Comparison of ENCODE assay signal across 17 cellular contexts in the genomic region with DNA sequence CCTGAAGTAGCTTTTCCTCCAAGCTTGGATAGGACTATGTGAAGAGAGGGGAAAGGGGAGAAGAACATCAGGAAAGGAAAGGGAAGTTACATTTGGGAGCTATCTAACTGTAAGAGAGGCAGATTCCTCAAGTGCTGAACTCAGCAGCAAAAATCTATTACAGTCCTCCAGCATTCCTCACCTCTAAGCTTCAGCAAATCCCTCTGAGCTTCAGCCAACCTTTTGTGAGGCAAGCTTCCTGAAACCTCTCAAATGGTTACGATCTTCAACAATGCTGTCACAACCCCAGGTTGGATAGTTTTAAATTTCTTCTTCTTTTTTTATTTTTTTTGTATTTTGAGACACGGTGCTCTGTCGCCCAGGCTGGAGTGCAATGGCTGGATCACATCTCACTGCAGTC. TPM values are rescaled to one million over a fixed set of nuclear protein-coding genes. Genes with fewer than 3 reads are reported as not detected.
DNase-seq lines count a peak whose midpoint lies in the region; ATAC-seq and TF ChIP-seq lines count a peak whose summit lies in the region.
"Had no signal": no experiment of that assay in that cellular context is flagged by ENCODE, and none has a peak within 500 bp of the region (broad histone marks: within the 10 kb centered on the region; RNA-seq: fewer than 3 reads in every experiment).

No MANE protein-coding gene starts in this region.

- no peaks in the 10 kb centered on the region for H3K27me3 Mint-ChIP-seq in activated CD4-positive, alpha-beta T cell treated with anti-CD3 and anti-CD28 coated beads for 36 hours
- no peaks in the 10 kb centered on the region for H3K27me3 Mint-ChIP-seq in T-cell
- no peaks in the 10 kb centered on the region for H3K27me3 Mint-ChIP-seq in effector memory CD8-positive, alpha-beta T cell
- H3K27me3 Mint-ChIP-seq in neural crest cell (ENCODE audit: low read depth) = no peaks in the 10 kb centered on the region
- H3K27me3 Mint-ChIP-seq: activated CD4-positive, alpha-beta memory T cell treated with anti-CD3 and anti-CD28 coated beads, Interleukin-2, amount 10 ng/mL, durations not matched to agents 7 days and 5 days; activated naive CD8-positive, alpha-beta T cell had no signal

- intact Hi-C loops in activated CD4-positive, alpha-beta T cell treated with anti-CD3 and anti-CD28 coated beads for 36 hours (cut with DNase I, micrococcal nuclease) = loop anchor here (5.0 to 10.0 kb wide), 4 partner anchors 85 to 648 kb away; partner anchors contain the start of genes FAM221B (in 1 of the 2), GNE (in 1 of the 2), MSMP (in 1 of the 2) and TMEM8B (in 1 of the 2)
- intact Hi-C loops in cardiac septum (cut with DNase I) = no loop called here

- POLR2A ChIA-PET in activated CD4-positive, alpha-beta T cell treated with anti-CD3 and anti-CD28 coated beads for 36 hours (lab: Charles Lee) = interaction anchor here (0.8 kb wide), 1 partner anchor 31 kb away, joined by 4 read pairs; no protein-coding TSS in a partner anchor
- POLR2A ChIA-PET in T-cell (lab: Charles Lee) = interaction anchor here (0.6 kb wide), 2 partner anchors 59 to 71 kb away, joined by 4 read pairs; no protein-coding TSS in a partner anchor

- TF ChIP-seq CTCF in neural crest cell (conservative IDR thresholded peaks at IDR 0.05) = no peak

- DNase-seq in activated CD4-positive, alpha-beta T cell treated with anti-CD3 and anti-CD28 coated beads for 36 hours = no peak
- DNase-seq in activated CD4-positive, alpha-beta T cell treated with anti-CD3 and anti-CD28 coated beads for 48 hours = no peak
- DNase-seq in T-cell (no peak), neural crest cell (ENCODE audit: low read depth, low spot score) (no peak), cardiac septum (ENCODE audit: low spot score) (no peak), NCI-H2196 treated with DMSO at 0.1 percent for 48 hours (lab: John Stamatoyannopoulos, UW; ENCODE audit: unreplicated experiment) (no peak)
- DNase-seq in effector memory CD8-positive, alpha-beta T cell = no peak
- DNase-seq: activated CD4-positive, alpha-beta memory T cell treated with anti-CD3 and anti-CD28 coated beads, Interleukin-2, amount 10 ng/mL, durations not matched to agents 7 days and 5 days; central memory CD4-positive, alpha-beta T cell; DND-41; left lung; NCI-H2081; NCI-H526; SIG-M5; stimulated activated naive CD4-positive, alpha-beta T cell treated with Interleukin-2 at 50 U/mL for 16 hours had no signal

- peaks cover 7% of the 10 kb centered on the region for H3K36me3 Mint-ChIP-seq in activated CD4-positive, alpha-beta T cell treated with anti-CD3 and anti-CD28 coated beads for 36 hours (ENCODE audit: low read depth)
- H3K36me3 Mint-ChIP-seq in T-cell (peaks cover 3% of the 10 kb centered on the region), neural crest cell (ENCODE audit: low read depth) (no peaks in the 10 kb centered on the region)
- H3K36me3 Mint-ChIP-seq in effector memory CD8-positive, alpha-beta T cell (ENCODE audit: insufficient read depth) = peaks cover 23% of the 10 kb centered on the region

- peaks cover 28% of the 10 kb centered on the region for H3K4me1 Mint-ChIP-seq in activated CD4-positive, alpha-beta T cell treated with anti-CD3 and anti-CD28 coated beads for 36 hours
- H3K4me1 Mint-ChIP-seq in T-cell = peaks cover 40 to 55% (median 42%) of the 10 kb centered on the region in 3 donors
- H3K4me1 Mint-ChIP-seq in effector memory CD8-positive, alpha-beta T cell (ENCODE audit: low read depth in 2 of 2) = peaks cover 26 to 38% of the 10 kb centered on the region in 2 donors
- peaks cover 36% of the 10 kb centered on the region for H3K4me1 Mint-ChIP-seq in neural crest cell

- no peak overlapping the region for H3K4me3 Mint-ChIP-seq in activated CD4-positive, alpha-beta T cell treated with anti-CD3 and anti-CD28 coated beads for 36 hours
- H3K4me3 Mint-ChIP-seq in T-cell (peak overlapping the region; percentile 9 to 42 (median 25)), neural crest cell (peak overlapping the region; percentile 94)
- H3K4me3 Mint-ChIP-seq in effector memory CD8-positive, alpha-beta T cell = peak overlapping the region; percentile 14 to 40
- H3K4me3 Mint-ChIP-seq: activated CD4-positive, alpha-beta memory T cell treated with anti-CD3 and anti-CD28 coated beads, Interleukin-2, amount 10 ng/mL, durations not matched to agents 7 days and 5 days had no signal

- H3K27ac Mint-ChIP-seq in activated CD4-positive, alpha-beta T cell treated with anti-CD3 and anti-CD28 coated beads for 36 hours = peak overlapping the region; percentile 51
- H3K27ac Mint-ChIP-seq in T-cell = peak overlapping the region; percentile 85 to 96
- peak overlapping the region; percentile 30 to 96 for H3K27ac Mint-ChIP-seq in effector memory CD8-positive, alpha-beta T cell
- no peak overlapping the region for H3K27ac Mint-ChIP-seq in neural crest cell (ENCODE audit: unreplicated experiment)

- no peaks in the 10 kb centered on the region for H3K9me3 Mint-ChIP-seq in activated CD4-positive, alpha-beta T cell treated with anti-CD3 and anti-CD28 coated beads for 36 hours (ENCODE audit: low read depth)
- H3K9me3 Mint-ChIP-seq in T-cell (no peaks in the 10 kb centered on the region), neural crest cell (no peaks in the 10 kb centered on the region)
- H3K9me3 Mint-ChIP-seq in effector memory CD8-positive, alpha-beta T cell = no peaks in the 10 kb centered on the region
- H3K9me3 Mint-ChIP-seq: activated CD4-positive, alpha-beta memory T cell treated with anti-CD3 and anti-CD28 coated beads, Interleukin-2, amount 10 ng/mL, durations not matched to agents 7 days and 5 days had no signal

- CTCF ChIA-PET in activated CD4-positive, alpha-beta T cell treated with anti-CD3 and anti-CD28 coated beads for 36 hours (lab: Charles Lee) = interaction anchor here (0.6 to 8.7 kb wide), 6 partner anchors 35 to 154 kb away, joined by 3 to 285 read pairs (median 4); no protein-coding TSS in a partner anchor
- CTCF ChIA-PET in T-cell (lab: Charles Lee) = interaction anchor here (0.7 to 1.3 kb wide), 4 partner anchors 55 to 153 kb away, joined by 3 to 5 read pairs (median 4); no protein-coding TSS in a partner anchor

- ATAC-seq in activated CD4-positive, alpha-beta T cell treated with anti-CD3 and anti-CD28 coated beads for 36 hours = no peak
- ATAC-seq in T-cell (replicated peaks in 1 of 4) = no peak
- ATAC-seq in effector memory CD8-positive, alpha-beta T cell (replicated peaks) = no peak
- ATAC-seq in HG03521 (IDR thresholded peaks at IDR 0.05; ENCODE audit: unreplicated experiment) = no peak
- ATAC-seq: left lung had no signal

RNA-seq across cellular contexts. Expression of gene RNF38, which starts 2.5 kb away (rescaled TPM):
- total RNA-seq in activated CD4-positive, alpha-beta T cell treated with anti-CD3 and anti-CD28 coated beads for 36 hours = 10 to 100 TPM; 26.7 to 40.0 TPM
- total RNA-seq in T-cell (10 to 100 TPM; 61.0 to 92.3 (median 71.2) TPM), neural crest cell (55.7 and 63.8 TPM in 2 replicates), cardiac septum (41.2 TPM)
